ENCODE assay signal across 9 cellular contexts in the genomic region with DNA sequence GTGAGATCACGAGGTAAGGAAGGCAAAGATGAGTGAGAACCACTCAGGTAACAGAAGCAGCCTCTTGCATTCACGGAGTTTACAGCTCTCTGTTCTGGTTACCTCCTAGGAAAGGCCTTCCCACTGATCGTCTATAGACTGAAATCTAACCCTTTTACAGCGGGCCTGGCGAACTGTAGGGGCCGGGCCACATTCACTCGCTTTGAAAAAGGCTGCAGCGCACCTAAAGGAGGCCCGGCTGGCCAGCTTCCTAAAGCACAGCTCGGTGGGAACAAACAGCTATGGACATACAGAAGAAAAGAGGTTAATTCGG. TPM values are rescaled to one million over a fixed set of nuclear protein-coding genes. Genes with fewer than 3 reads are reported as not detected.
DNase-seq lines count a peak whose midpoint lies in the region; ATAC-seq and TF ChIP-seq lines count a peak whose summit lies in the region.
"Had no signal": no experiment of that assay in that cellular context is flagged by ENCODE, and none has a peak within 500 bp of the region (broad histone marks: within the 10 kb centered on the region; RNA-seq: fewer than 3 reads in every experiment).

No MANE protein-coding gene starts in this region.

- H3K27me3 ChIP-seq in BJ (ENCODE audit: control insufficient read depth, insufficient read depth, low read length) = no peaks in the 10 kb centered on the region
- H3K27me3 ChIP-seq in adipocyte (replicated peaks; ENCODE audit: control insufficient read depth, insufficient read depth, low read length) = no peaks in the 10 kb centered on the region

- TF ChIP-seq CTCF in BJ (IDR thresholded peaks at IDR 0.05; ENCODE audit: insufficient read depth, low read depth, low read length) = no peak
- TF ChIP-seq CTCF in HFFc6 (IDR thresholded peaks at IDR 0.05) = no peak

- CTCF ChIA-PET in BJ (lab: Yijun Ruan, JAX) = interaction anchor here (0.7 to 1.7 kb wide), 3 partner anchors 11 to 110 kb away, joined by 3 to 5 read pairs (median 4); no protein-coding TSS in a partner anchor

- H3K9me3 Mint-ChIP-seq in HFFc6 = no peaks in the 10 kb centered on the region
- H3K9me3 Mint-ChIP-seq in immature natural killer cell = no peaks in the 10 kb centered on the region
- H3K9me3 Mint-ChIP-seq in stimulated activated naive CD8-positive, alpha-beta T cell treated with anti-CD3 and anti-CD28 coated beads, Interleukin-15, amount 100 ng/mL, for 72 hours = no peaks in the 10 kb centered on the region

- H3K4me3 ChIP-seq in BJ (ENCODE audit: low read depth, low read length) (peak overlapping the region; percentile 92), adipocyte (ENCODE audit: low read length) (peak overlapping the region; percentile 99)

- H3K9me3 ChIP-seq in adipocyte (ENCODE audit: control insufficient read depth, low read length) = no peaks in the 10 kb centered on the region

- H3K4me1 Mint-ChIP-seq in HFFc6 (ENCODE audit: low read depth) = peaks cover 44% of the 10 kb centered on the region
- H3K4me1 Mint-ChIP-seq in immature natural killer cell = peaks cover 46 to 60% of the 10 kb centered on the region in 2 donors
- peaks cover 66% of the 10 kb centered on the region for H3K4me1 Mint-ChIP-seq in stimulated activated naive CD8-positive, alpha-beta T cell treated with anti-CD3 and anti-CD28 coated beads, Interleukin-15, amount 100 ng/mL, for 72 hours

- DNase-seq in BJ (ENCODE audit: low read depth) (no peak), HFFc6 (no peak), adipocyte (ENCODE audit: low read depth) (peak; percentile 63), immature natural killer cell (no peak), posterior cingulate gyrus (no peak), activated gamma-delta T cell treated with Interleukin-2 at 50 U/mL for 16 hours (no peak)
- no peak for DNase-seq in stimulated activated naive CD8-positive, alpha-beta T cell treated with anti-CD3 and anti-CD28 coated beads, Interleukin-15, amount 100 ng/mL, for 72 hours

- POLR2A ChIA-PET in BJ (lab: Charles Lee) = no interaction called here

- H3K4me3 Mint-ChIP-seq in HFFc6 (peak overlapping the region; percentile 97), immature natural killer cell (peak overlapping the region; percentile 91 to 100 (median 99))
- peak overlapping the region; percentile 88 to 99 for H3K4me3 Mint-ChIP-seq in stimulated activated naive CD8-positive, alpha-beta T cell treated with anti-CD3 and anti-CD28 coated beads, Interleukin-15, amount 100 ng/mL, for 72 hours

- intact Hi-C loops in posterior cingulate gyrus (cut with DNase I) = no loop called here

- H3K36me3 ChIP-seq in BJ (ENCODE audit: control insufficient read depth, insufficient read depth, low read length) = peaks cover 4% of the 10 kb centered on the region
- H3K36me3 ChIP-seq in adipocyte (ENCODE audit: control insufficient read depth, insufficient read depth, low read length, severe bottlenecking) = peaks cover 51% of the 10 kb centered on the region

- H3K36me3 Mint-ChIP-seq in HFFc6 (ENCODE audit: low read depth) (peaks cover 58% of the 10 kb centered on the region), immature natural killer cell (peaks cover 8 to 22% (median 11%) of the 10 kb centered on the region in 3 donors)

- H3K27me3 Mint-ChIP-seq in HFFc6 (ENCODE audit: insufficient read depth) = no peaks in the 10 kb centered on the region; the same call in 1 of the 2 replicates
- peaks cover 0 to 7% (median 4%) of the 10 kb centered on the region in 3 donors for H3K27me3 Mint-ChIP-seq in immature natural killer cell (ENCODE audit: low read depth in 3 of 3)
- H3K27me3 Mint-ChIP-seq in stimulated activated naive CD8-positive, alpha-beta T cell treated with anti-CD3 and anti-CD28 coated beads, Interleukin-15, amount 100 ng/mL, for 72 hours = no peaks in the 10 kb centered on the region

- peak overlapping the region; percentile 100 for H3K9ac ChIP-seq in adipocyte (ENCODE audit: low read length)

- peaks cover 26% of the 10 kb centered on the region for H3K4me1 ChIP-seq in adipocyte (ENCODE audit: control insufficient read depth, insufficient read depth, low read length)

- H3K27ac Mint-ChIP-seq in HFFc6 (peak overlapping the region; percentile 97), immature natural killer cell (peak overlapping the region; percentile 93 to 97 (median 95))
- peak overlapping the region; percentile 90 to 99 for H3K27ac Mint-ChIP-seq in stimulated activated naive CD8-positive, alpha-beta T cell treated with anti-CD3 and anti-CD28 coated beads, Interleukin-15, amount 100 ng/mL, for 72 hours

- no peak for ATAC-seq in stimulated activated naive CD8-positive, alpha-beta T cell treated with anti-CD3 and anti-CD28 coated beads, Interleukin-15, amount 100 ng/mL, for 72 hours
- no peak for ATAC-seq in HG02623 (IDR thresholded peaks at IDR 0.05; ENCODE audit: unreplicated experiment)

RNA-seq across cellular contexts. Expression of a gene that starts 0.6 kb away (rescaled TPM):
- polyA plus RNA-seq in BJ (2011; rRNA removed) (170 and 324 TPM in 2 replicates), immature natural killer cell (100 to 1,000 TPM; 420 to 588 (median 479) TPM)
- polyA minus RNA-seq in BJ (2011; rRNA and poly(A)+ RNA removed) = 14.5 and 22.7 TPM in 2 replicates
- 100 to 1,000 TPM; 397 to 452 (median 442) TPM for total RNA-seq in HFFc6 (2021; fragmentation: NEBNext Ultra II Directional; extraction: Animal tissue kit (Norgen Biotek cat#: 25700))

RNA-seq across cellular contexts. Expression of a gene that starts 0.7 kb away (rescaled TPM):
- polyA plus RNA-seq in BJ (2011; rRNA removed) (15.1 and 17.0 TPM in 2 replicates), immature natural killer cell (10 to 100 TPM in 1 of 3 donors, 1 to 10 TPM in 1, under 1 TPM in 1; 0.67 to 12.0 (median 6.6) TPM)
- 33.3 and 35.3 TPM in 2 replicates for polyA minus RNA-seq in BJ (2011; rRNA and poly(A)+ RNA removed)
- 10 to 100 TPM; 30.8 to 38.4 (median 32.1) TPM for total RNA-seq in HFFc6 (2021; fragmentation: NEBNext Ultra II Directional; extraction: Animal tissue kit (Norgen Biotek cat#: 25700))

RNA-seq across cellular contexts. Expression of a gene that starts 27.9 kb away (rescaled TPM):
- polyA plus RNA-seq in BJ (2011; rRNA removed) (1.5 and 2.5 TPM in 2 replicates), immature natural killer cell (1 to 10 TPM; 2.1 to 3.1 (median 2.8) TPM)
- 1.3 TPM in 2 replicates for polyA minus RNA-seq in BJ (2011; rRNA and poly(A)+ RNA removed)
- 1 to 10 TPM; 2.7 to 4.0 (median 3.8) TPM for total RNA-seq in HFFc6 (2021; fragmentation: NEBNext Ultra II Directional; extraction: Animal tissue kit (Norgen Biotek cat#: 25700))

RNA-seq across cellular contexts. Expression of a gene that starts 44.8 kb away (rescaled TPM):
- 3.5 and 7.1 TPM in 2 replicates for polyA plus RNA-seq in BJ (2011; rRNA removed)
- polyA minus RNA-seq in BJ (2011; rRNA and poly(A)+ RNA removed) = 1.8 and 2.3 TPM in 2 replicates
- total RNA-seq in HFFc6 (2021; fragmentation: NEBNext Ultra II Directional; extraction: Animal tissue kit (Norgen Biotek cat#: 25700)) = 1 to 10 TPM; 7.4 to 9.2 (median 8.4) TPM
- polyA plus RNA-seq in immature natural killer cell = 10 to 100 TPM in 1 of 3 donors, 1 to 10 TPM in 2; 7.5 to 11.6 (median 9.1) TPM

RNA-seq across cellular contexts. Expression of a gene that starts 56.5 kb away (rescaled TPM):
- polyA plus RNA-seq in BJ (2011; rRNA removed) (46.0 and 80.1 TPM in 2 replicates), immature natural killer cell (100 to 1,000 TPM in 1 of 3 donors, 10 to 100 TPM in 2; 43.3 to 125 (median 72.6) TPM)
- polyA minus RNA-seq in BJ (2011; rRNA and poly(A)+ RNA removed) = 44.7 and 50.9 TPM in 2 replicates
- 10 to 100 TPM; 41.0 to 46.0 (median 45.1) TPM for total RNA-seq in HFFc6 (2021; fragmentation: NEBNext Ultra II Directional; extraction: Animal tissue kit (Norgen Biotek cat#: 25700))
- total RNA-seq: HT1080 had no signal
